Comparison of ENCODE assay signal across 8 cellular contexts in genomic region chr20:38804682-38805501, GRCh38. TPM values are rescaled to one million over a fixed set of nuclear protein-coding genes. Genes with fewer than 3 reads are reported as not detected.
DNase-seq lines count a peak whose midpoint lies in the region; ATAC-seq and TF ChIP-seq lines count a peak whose summit lies in the region.

No MANE protein-coding gene starts in this region.

- no peak for TF ChIP-seq POLR2A in heart left ventricle (IDR thresholded peaks at IDR 0.05)

- no peak for TF ChIP-seq CTCF in heart left ventricle (IDR thresholded peaks at IDR 0.05)

- no peaks in the 10 kb centered on the region for H3K36me3 ChIP-seq in heart left ventricle
- H3K36me3 ChIP-seq in SJCRH30 = no peaks in the 10 kb centered on the region

- H3K27me3 Mint-ChIP-seq in activated naive CD4-positive, alpha-beta T cell treated with anti-CD3 and anti-CD28 coated beads for 36 hours (ENCODE audit: low read depth) = no peaks in the 10 kb centered on the region
- H3K27me3 Mint-ChIP-seq in immature natural killer cell (ENCODE audit: low read depth in 3 of 3) = peaks cover 21 to 43% (median 31%) of the 10 kb centered on the region in 3 donors

- H3K27ac ChIP-seq in heart left ventricle = peak overlapping the region; percentile 69 to 90 (median 86)
- H3K27ac ChIP-seq in SJCRH30 = peak overlapping the region; percentile 28

- ATAC-seq in heart left ventricle (peak; percentile 8 to 75 (median 26)), Right ventricle myocardium inferior (no peak)

- no peaks in the 10 kb centered on the region for H3K9me3 Mint-ChIP-seq in activated naive CD4-positive, alpha-beta T cell treated with anti-CD3 and anti-CD28 coated beads for 36 hours
- no peaks in the 10 kb centered on the region for H3K9me3 Mint-ChIP-seq in immature natural killer cell

- H3K36me3 Mint-ChIP-seq in activated naive CD4-positive, alpha-beta T cell treated with anti-CD3 and anti-CD28 coated beads for 36 hours (ENCODE audit: low read depth) = peaks cover 18% of the 10 kb centered on the region
- H3K36me3 Mint-ChIP-seq in immature natural killer cell = peaks cover under 1 to 7% (median under 1%) of the 10 kb centered on the region in 3 donors

- 42 to 50% (median 47%) methylated on average over 17 to 18 of the region's 18 CpGs for WGBS in heart left ventricle, 4 donors

- CTCF ChIA-PET in activated naive CD4-positive, alpha-beta T cell treated with anti-CD3 and anti-CD28 coated beads for 36 hours (lab: Charles Lee) = interaction anchor here (0.6 to 4.9 kb wide), 8 partner anchors 8 to 172 kb away, joined by 3 to 51 read pairs (median 4); partner anchors contain the start of gene FAM83D

- H3K27me3 ChIP-seq in heart left ventricle (peaks cover 3 to 33% (median 17%) of the 10 kb centered on the region in 9 donors), SJCRH30 (no peaks in the 10 kb centered on the region)

- DNase-seq in heart left ventricle (peak in 3 of 5 donors; percentile 30 to 70 (median 44)), Right ventricle myocardium inferior (ENCODE audit: missing footprints) (no peak), SJCRH30 (no peak), immature natural killer cell (peak; percentile 93 to 94 (median 94)), COR-L47 (lab: John Stamatoyannopoulos, UW) (no peak), DMS53 treated with DMSO at 0.1 percent for 48 hours (lab: John Stamatoyannopoulos, UW; ENCODE audit: unreplicated experiment) (no peak)
- peak; percentile 82 for DNase-seq in activated naive CD4-positive, alpha-beta T cell treated with anti-CD3 and anti-CD28 coated beads for 36 hours
- DNase-seq in stimulated activated CD4-positive, alpha-beta T cell treated with anti-CD3 and anti-CD28 coated beads, Interleukin-2, amount 100 ng/mL, for 48 hours = peak; percentile 39 to 44

- H3K27ac Mint-ChIP-seq in activated naive CD4-positive, alpha-beta T cell treated with anti-CD3 and anti-CD28 coated beads for 36 hours = peak overlapping the region; percentile 96
- H3K27ac Mint-ChIP-seq in immature natural killer cell = peak overlapping the region; percentile 97 to 100 (median 99)

- H3K4me3 ChIP-seq in heart left ventricle (peak overlapping the region; percentile 68 to 98 (median 76)), SJCRH30 (peak overlapping the region; percentile 64)

- H3K4me1 ChIP-seq in heart left ventricle = peaks cover 0 to 53% (median 32%) of the 10 kb centered on the region in 12 donors
- H3K4me1 ChIP-seq in SJCRH30 = peaks cover 12% of the 10 kb centered on the region

- intact Hi-C loops in heart left ventricle (cut with DNase I) (loop anchor here in 7 of 10 donors (5.0 to 10.0 kb wide), 5 partner anchors 70 to 90 kb away; no protein-coding TSS in a partner anchor), Right ventricle myocardium inferior (cut with DNase I) (loop anchor here (5.0 kb wide), 1 partner anchor 87 kb away; no protein-coding TSS in a partner anchor)
- intact Hi-C loops in activated naive CD4-positive, alpha-beta T cell treated with anti-CD3 and anti-CD28 coated beads for 36 hours (cut with micrococcal nuclease) = loop anchor here (1.0 to 5.0 kb wide), 6 partner anchors 37 to 242 kb away; partner anchors contain the start of gene DHX35

- H3K9me3 ChIP-seq in heart left ventricle (no peaks in the 10 kb centered on the region), SJCRH30 (replicated peaks) (no peaks in the 10 kb centered on the region)

- H3K4me1 Mint-ChIP-seq in activated naive CD4-positive, alpha-beta T cell treated with anti-CD3 and anti-CD28 coated beads for 36 hours (ENCODE audit: low read depth) = peaks cover 42% of the 10 kb centered on the region
- peaks cover 51 to 52% of the 10 kb centered on the region in 2 donors for H3K4me1 Mint-ChIP-seq in immature natural killer cell

- H3K4me3 Mint-ChIP-seq in activated naive CD4-positive, alpha-beta T cell treated with anti-CD3 and anti-CD28 coated beads for 36 hours = peak overlapping the region; percentile 85
- peak overlapping the region; percentile 79 to 92 (median 90) for H3K4me3 Mint-ChIP-seq in immature natural killer cell

RNA-seq across cellular contexts. Expression of gene PPP1R16B, which starts 0.6 kb away (rescaled TPM):
- total RNA-seq in heart left ventricle = 10 to 100 TPM in 1 of 9 donors, 1 to 10 TPM in 8; 3.4 to 11.8 (median 6.9) TPM
- polyA plus RNA-seq in heart left ventricle = 10 to 100 TPM in 1 of 2 donors, 1 to 10 TPM in 1; 1.9 to 12.2 TPM
- total RNA-seq in Right ventricle myocardium inferior = 9.0 TPM
- total RNA-seq in SJCRH30 (2014; rRNA removed; shearing (Covaris generic)) = 34.0 and 36.5 TPM in 2 replicates
- 10 to 100 TPM; 38.1 to 40.0 TPM for total RNA-seq in activated naive CD4-positive, alpha-beta T cell treated with anti-CD3 and anti-CD28 coated beads for 36 hours
- 10 to 100 TPM; 23.6 to 42.8 (median 24.9) TPM for polyA plus RNA-seq in immature natural killer cell

RNA-seq across cellular contexts. Expression of gene ACTR5, which starts 56.6 kb away (rescaled TPM):
- 1 to 10 TPM; 2.3 to 4.1 (median 3.5) TPM for total RNA-seq in heart left ventricle
- polyA plus RNA-seq in heart left ventricle = 1 to 10 TPM; 2.4 to 6.4 TPM
- total RNA-seq in Right ventricle myocardium inferior = 2.6 TPM
- 21.1 and 22.2 TPM in 2 replicates for total RNA-seq in SJCRH30 (2014; rRNA removed; shearing (Covaris generic))
- 1 to 10 TPM; 8.3 to 9.4 TPM for total RNA-seq in activated naive CD4-positive, alpha-beta T cell treated with anti-CD3 and anti-CD28 coated beads for 36 hours
- 10 to 100 TPM in 1 of 3 donors, 1 to 10 TPM in 2; 8.0 to 11.1 (median 8.7) TPM for polyA plus RNA-seq in immature natural killer cell

Comparison
In these comparisons a context has a peak if more than half of its experiments do, and no peak if none do; other contexts are left out.
1. DNase-seq: peak in heart left ventricle (3 of 5), activated naive CD4-positive, alpha-beta T cell treated with anti-CD3 and anti-CD28 coated beads for 36 hours (single experiment), immature natural killer cell (3 of 3) and stimulated activated CD4-positive, alpha-beta T cell treated with anti-CD3 and anti-CD28 coated beads, Interleukin-2, amount 100 ng/mL, for 48 hours (2 of 2); none in Right ventricle myocardium inferior (single experiment), SJCRH30 (0 of 2), COR-L47 (single experiment) and DMS53 treated with DMSO at 0.1 percent for 48 hours (single experiment).